13 cellular contexts compared by ENCODE assay signal in genomic region chr3:112425858-112426750, GRCh38.
DNase-seq lines count a peak whose midpoint lies in the region; ATAC-seq lines count a peak whose summit lies in the region.
"Had no signal": no experiment of that assay in that cellular context is flagged by ENCODE, and none has a peak within 500 bp of the region (broad histone marks: within the 10 kb centered on the region; RNA-seq: fewer than 3 reads in every experiment).

No MANE protein-coding gene starts in this region.

- no peak overlapping the region for H3K4me3 Mint-ChIP-seq in stimulated activated memory B cell treated with anti-CD40 and anti-IgM and Interleukin-4, amounts not matched to agents 10 μg/mL and 1 μg/mL and 100 μg/mL, for 72 hours
- H3K4me3 Mint-ChIP-seq: dendritic cell treated with granulocyte-macrophage colony-stimulating factor and Interleukin-4, amounts not matched to agents 40 ng/mL and 50 ng/mL, for 4 days had no signal

- peak; percentile 30 for DNase-seq in SIG-M5 treated with dmso at 0.1 percent for 504 hours (lab: John Stamatoyannopoulos, UW; ENCODE audit: unreplicated experiment)
- no peak for DNase-seq in SIG-M5 (lab: John Stamatoyannopoulos, UW)
- DNase-seq in NAMALWA (ENCODE audit: low spot score), result peak; percentile 17
- no peak for DNase-seq in COR-L47 (lab: John Stamatoyannopoulos, UW)
- DNase-seq in C1 segment of cervical spinal cord (lab: John Stamatoyannopoulos, UW), result no peak
- DNase-seq in SK-N-DZ (ENCODE audit: low spot score), result no peak
- DNase-seq: NCI-H1436, NCI-H69, SHP77 treated with DMSO at 0.1 percent for 48 hours had no signal

- peak; percentile 66 for ATAC-seq in HG02885 (IDR thresholded peaks at IDR 0.05; ENCODE audit: poor library complexity, unreplicated experiment)
- peak; percentile 68 for ATAC-seq in stimulated activated memory B cell treated with anti-CD40 and anti-IgM and Interleukin-4, amounts not matched to agents 10 μg/mL and 1 μg/mL and 100 μg/mL, for 72 hours
- ATAC-seq: A549 had no signal

- peaks cover 14% of the 10 kb centered on the region for H3K4me1 Mint-ChIP-seq in stimulated activated memory B cell treated with anti-CD40 and anti-IgM and Interleukin-4, amounts not matched to agents 10 μg/mL and 1 μg/mL and 100 μg/mL, for 72 hours

- H3K36me3 Mint-ChIP-seq in stimulated activated memory B cell treated with anti-CD40 and anti-IgM and Interleukin-4, amounts not matched to agents 10 μg/mL and 1 μg/mL and 100 μg/mL, for 72 hours, result peaks cover 13% of the 10 kb centered on the region

- no peaks in the 10 kb centered on the region for H3K9me3 Mint-ChIP-seq in stimulated activated memory B cell treated with anti-CD40 and anti-IgM and Interleukin-4, amounts not matched to agents 10 μg/mL and 1 μg/mL and 100 μg/mL, for 72 hours
- H3K9me3 Mint-ChIP-seq: dendritic cell treated with granulocyte-macrophage colony-stimulating factor and Interleukin-4, amounts not matched to agents 40 ng/mL and 50 ng/mL, for 4 days had no signal

- H3K27ac Mint-ChIP-seq in stimulated activated memory B cell treated with anti-CD40 and anti-IgM and Interleukin-4, amounts not matched to agents 10 μg/mL and 1 μg/mL and 100 μg/mL, for 72 hours, result peak overlapping the region; percentile 66
- H3K27ac Mint-ChIP-seq: dendritic cell treated with granulocyte-macrophage colony-stimulating factor and Interleukin-4, amounts not matched to agents 40 ng/mL and 50 ng/mL, for 4 days had no signal

- H3K27me3 Mint-ChIP-seq in stimulated activated memory B cell treated with anti-CD40 and anti-IgM and Interleukin-4, amounts not matched to agents 10 μg/mL and 1 μg/mL and 100 μg/mL, for 72 hours, result no peaks in the 10 kb centered on the region
- H3K27me3 Mint-ChIP-seq: dendritic cell treated with granulocyte-macrophage colony-stimulating factor and Interleukin-4, amounts not matched to agents 40 ng/mL and 50 ng/mL, for 4 days had no signal

Comparison
In these comparisons a context has a peak if more than half of its experiments do, and no peak if none do; other contexts are left out.
1. DNase-seq: peak in SIG-M5 treated with dmso at 0.1 percent for 504 hours (single experiment) and NAMALWA (single experiment); none in SIG-M5 (single experiment), COR-L47 (single experiment), C1 segment of cervical spinal cord (0 of 14) and SK-N-DZ (single experiment).